29 cellular contexts compared by ENCODE assay signal in the genomic region with DNA sequence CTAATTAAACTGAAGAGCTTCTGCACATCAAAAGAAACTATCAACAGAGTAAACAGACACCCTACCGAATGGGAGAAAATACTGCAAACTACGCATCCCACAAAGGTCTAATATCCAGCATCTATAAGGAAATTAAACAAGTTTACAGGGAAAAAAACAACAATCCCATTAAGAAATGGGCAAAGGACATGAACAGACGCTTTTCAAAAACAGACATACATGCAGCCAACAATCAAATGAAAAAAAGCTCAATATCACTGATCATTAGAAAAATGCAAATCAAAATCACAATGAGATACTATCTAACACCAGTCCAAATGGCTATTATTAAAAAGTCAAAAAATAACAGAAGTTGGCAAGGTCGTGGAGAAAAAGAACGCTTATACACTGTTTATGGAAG.
"Had no signal": no experiment of that assay in that cellular context is flagged by ENCODE, and none has a peak within 500 bp of the region (broad histone marks: within the 10 kb centered on the region; RNA-seq: fewer than 3 reads in every experiment).

No MANE protein-coding gene starts in this region.

- H3K4me1 ChIP-seq: suprapubic skin, testis, thyroid gland, upper lobe of right lung, uterus, vagina had no signal

- H3K4me3 ChIP-seq: stomach, suprapubic skin, testis, thoracic aorta, thyroid gland, tibial artery, tibial nerve, transverse colon, upper lobe of left lung, upper lobe of right lung, uterus, vagina had no signal

- FAIRE-seq: urothelium cell line had no signal

- H3K27me3 ChIP-seq: stomach, suprapubic skin, testis, thyroid gland, tibial artery, tibial nerve, transverse colon, upper lobe of left lung, upper lobe of right lung, uterus, vagina had no signal

- H3K27ac Mint-ChIP-seq: stimulated activated effector memory CD8-positive, alpha-beta T cell treated with anti-CD3 and anti-CD28 coated beads, Interleukin-12 subunit alpha, Interleukin-12 subunit beta, amount 100 ng/mL, for 72 hours; stimulated activated memory B cell treated with anti-CD40 and anti-IgM and Interleukin-4, amounts not matched to agents 10 μg/mL and 1 μg/mL and 100 μg/mL, for 72 hours; stimulated activated naive B cell treated with anti-CD40 and anti-IgM and Interleukin-4, amounts not matched to agents 10 μg/mL and 1 μg/mL and 100 μg/mL, for 72 hours; stimulated activated naive CD8-positive, alpha-beta T cell treated with anti-CD3 and anti-CD28 coated beads, Interleukin-15, amount 100 ng/mL, for 72 hours; stimulated activated naive CD8-positive, alpha-beta T cell treated with anti-CD3 and anti-CD28 coated beads, Interleukin-15, Interleukin-2, amounts not matched to agents 100 ng/mL and 50 ng/mL, for 24 hours; type B pancreatic cell had no signal

- H3K27me3 Mint-ChIP-seq: stimulated activated memory B cell treated with anti-CD40 and anti-IgM and Interleukin-4, amounts not matched to agents 10 μg/mL and 1 μg/mL and 100 μg/mL, for 72 hours; stimulated activated naive B cell treated with anti-CD40 and anti-IgM and Interleukin-4, amounts not matched to agents 10 μg/mL and 1 μg/mL and 100 μg/mL, for 72 hours; stimulated activated naive CD8-positive, alpha-beta T cell treated with anti-CD3 and anti-CD28 coated beads, Interleukin-15, amount 100 ng/mL, for 72 hours; stimulated activated naive CD8-positive, alpha-beta T cell treated with anti-CD3 and anti-CD28 coated beads, Interleukin-15, Interleukin-2, amounts not matched to agents 100 ng/mL and 50 ng/mL, for 24 hours; type B pancreatic cell had no signal

- H3K36me3 ChIP-seq: suprapubic skin, thoracic aorta, thyroid gland, transverse colon, upper lobe of left lung, upper lobe of right lung, uterus, vagina had no signal

- H3K4me3 Mint-ChIP-seq: stimulated activated effector memory CD8-positive, alpha-beta T cell treated with anti-CD3 and anti-CD28 coated beads, Interleukin-12 subunit alpha, Interleukin-12 subunit beta, amount 100 ng/mL, for 72 hours; stimulated activated memory B cell treated with anti-CD40 and anti-IgM and Interleukin-4, amounts not matched to agents 10 μg/mL and 1 μg/mL and 100 μg/mL, for 72 hours; stimulated activated naive B cell treated with anti-CD40 and anti-IgM and Interleukin-4, amounts not matched to agents 10 μg/mL and 1 μg/mL and 100 μg/mL, for 72 hours; stimulated activated naive CD8-positive, alpha-beta T cell treated with anti-CD3 and anti-CD28 coated beads, Interleukin-15, amount 100 ng/mL, for 72 hours; stimulated activated naive CD8-positive, alpha-beta T cell treated with anti-CD3 and anti-CD28 coated beads, Interleukin-15, Interleukin-2, amounts not matched to agents 100 ng/mL and 50 ng/mL, for 24 hours; type B pancreatic cell had no signal

- H3K9me3 ChIP-seq: testis, thyroid gland had no signal

- H3K27ac ChIP-seq: stomach, suprapubic skin, testis, thoracic aorta, thyroid gland, tibial artery, tibial nerve, transverse colon, upper lobe of left lung, upper lobe of right lung, uterus, vagina had no signal

- DNase-seq: stimulated activated CD4-positive, alpha-beta T cell treated with anti-CD3 and anti-CD28 coated beads, Interleukin-2, amount 100 ng/mL, for 48 hours; stimulated activated CD4-positive, alpha-beta T cell treated with anti-CD3 and anti-CD28 coated beads, Interleukin-4, amount 100 ng/mL, for 1 hour; stimulated activated CD4-positive, alpha-beta T cell treated with anti-CD3 and anti-CD28 coated beads, Interleukin-4, amount 100 ng/mL, for 24 hours; stimulated activated CD4-positive, alpha-beta T cell treated with anti-CD3 and anti-CD28 coated beads, Interleukin-4, amount 100 ng/mL, for 4 hours; stimulated activated CD8-positive, alpha-beta memory T cell treated with anti-CD3 and anti-CD28 coated beads, Interleukin-4, amount 100 ng/mL, for 48 hours; stimulated activated naive B cell treated with anti-CD40 and anti-IgM and Interleukin-4, amounts not matched to agents 10 μg/mL and 1 μg/mL and 100 μg/mL, for 72 hours; stimulated activated naive CD4-positive, alpha-beta T cell; stimulated activated naive CD4-positive, alpha-beta T cell treated with Interleukin-2 at 50 U/mL for 16 hours; stimulated activated naive CD8-positive, alpha-beta T cell treated with anti-CD3 and anti-CD28 coated beads, Interleukin-15, amount 100 ng/mL, for 72 hours; stimulated activated naive CD8-positive, alpha-beta T cell treated with anti-CD3 and anti-CD28 coated beads, Interleukin-15, Interleukin-2, amounts not matched to agents 100 U/mL and 50 U/mL, for 24 hours; stomach; substantia nigra; testis; thyroid gland; tibial artery; transverse colon; trophoblast cell; upper lobe of left lung; upper lobe of right lung; uterus had no signal

- ATAC-seq: stimulated activated effector memory CD8-positive, alpha-beta T cell treated with anti-CD3 and anti-CD28 coated beads, Interleukin-12 subunit alpha, Interleukin-12 subunit beta, amount 100 ng/mL, for 72 hours; stimulated activated memory B cell treated with anti-CD40 and anti-IgM and Interleukin-4, amounts not matched to agents 10 μg/mL and 1 μg/mL and 100 μg/mL, for 72 hours; stimulated activated naive B cell treated with anti-CD40 and anti-IgM and Interleukin-4, amounts not matched to agents 10 μg/mL and 1 μg/mL and 100 μg/mL, for 72 hours; stimulated activated naive CD8-positive, alpha-beta T cell treated with anti-CD3 and anti-CD28 coated beads, Interleukin-15, amount 100 ng/mL, for 72 hours; stimulated activated naive CD8-positive, alpha-beta T cell treated with anti-CD3 and anti-CD28 coated beads, Interleukin-15, Interleukin-2, amounts not matched to agents 100 U/mL and 50 U/mL, for 24 hours; upper lobe of right lung had no signal
